In the genomic region with DNA sequence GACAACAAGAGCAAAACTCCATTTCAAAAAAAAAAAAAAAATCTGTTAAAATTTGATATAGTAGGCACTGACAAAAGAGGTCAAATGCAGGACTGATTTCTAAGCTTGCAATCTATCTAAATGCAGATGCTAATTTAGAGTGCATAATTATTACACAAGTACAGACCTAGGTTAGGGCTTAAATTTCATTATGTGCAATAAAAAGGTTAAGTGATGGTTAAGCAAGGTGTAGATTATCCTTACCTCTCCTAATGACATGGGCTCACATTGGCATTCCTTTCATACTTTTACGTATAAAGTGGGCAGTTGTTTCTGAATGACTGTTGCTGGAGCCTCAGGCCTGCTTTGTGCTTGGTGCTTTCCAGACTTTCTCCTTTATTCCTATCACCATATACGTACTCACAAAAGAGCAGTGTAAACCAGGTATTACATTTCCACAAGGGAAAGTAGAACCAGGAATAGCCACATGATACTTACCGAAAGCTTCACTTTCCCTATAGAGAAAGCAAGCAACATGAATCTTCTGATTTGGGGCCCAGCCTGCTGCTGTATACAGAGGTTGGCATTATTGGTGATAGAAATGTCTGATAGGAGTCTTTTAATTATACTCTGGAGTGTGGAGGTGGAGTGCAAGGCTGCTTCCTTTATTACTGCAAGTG, we compare ENCODE assay signal across 1 cellular context.
TF ChIP-seq lines count a peak whose summit lies in the region.

No MANE protein-coding gene starts in this region.

TF ChIP-seq in GM12878, 131 proteins besides CTCF, POLR2A, EP300 and RAD21:
- TF ChIP-seq, protein P1, sequence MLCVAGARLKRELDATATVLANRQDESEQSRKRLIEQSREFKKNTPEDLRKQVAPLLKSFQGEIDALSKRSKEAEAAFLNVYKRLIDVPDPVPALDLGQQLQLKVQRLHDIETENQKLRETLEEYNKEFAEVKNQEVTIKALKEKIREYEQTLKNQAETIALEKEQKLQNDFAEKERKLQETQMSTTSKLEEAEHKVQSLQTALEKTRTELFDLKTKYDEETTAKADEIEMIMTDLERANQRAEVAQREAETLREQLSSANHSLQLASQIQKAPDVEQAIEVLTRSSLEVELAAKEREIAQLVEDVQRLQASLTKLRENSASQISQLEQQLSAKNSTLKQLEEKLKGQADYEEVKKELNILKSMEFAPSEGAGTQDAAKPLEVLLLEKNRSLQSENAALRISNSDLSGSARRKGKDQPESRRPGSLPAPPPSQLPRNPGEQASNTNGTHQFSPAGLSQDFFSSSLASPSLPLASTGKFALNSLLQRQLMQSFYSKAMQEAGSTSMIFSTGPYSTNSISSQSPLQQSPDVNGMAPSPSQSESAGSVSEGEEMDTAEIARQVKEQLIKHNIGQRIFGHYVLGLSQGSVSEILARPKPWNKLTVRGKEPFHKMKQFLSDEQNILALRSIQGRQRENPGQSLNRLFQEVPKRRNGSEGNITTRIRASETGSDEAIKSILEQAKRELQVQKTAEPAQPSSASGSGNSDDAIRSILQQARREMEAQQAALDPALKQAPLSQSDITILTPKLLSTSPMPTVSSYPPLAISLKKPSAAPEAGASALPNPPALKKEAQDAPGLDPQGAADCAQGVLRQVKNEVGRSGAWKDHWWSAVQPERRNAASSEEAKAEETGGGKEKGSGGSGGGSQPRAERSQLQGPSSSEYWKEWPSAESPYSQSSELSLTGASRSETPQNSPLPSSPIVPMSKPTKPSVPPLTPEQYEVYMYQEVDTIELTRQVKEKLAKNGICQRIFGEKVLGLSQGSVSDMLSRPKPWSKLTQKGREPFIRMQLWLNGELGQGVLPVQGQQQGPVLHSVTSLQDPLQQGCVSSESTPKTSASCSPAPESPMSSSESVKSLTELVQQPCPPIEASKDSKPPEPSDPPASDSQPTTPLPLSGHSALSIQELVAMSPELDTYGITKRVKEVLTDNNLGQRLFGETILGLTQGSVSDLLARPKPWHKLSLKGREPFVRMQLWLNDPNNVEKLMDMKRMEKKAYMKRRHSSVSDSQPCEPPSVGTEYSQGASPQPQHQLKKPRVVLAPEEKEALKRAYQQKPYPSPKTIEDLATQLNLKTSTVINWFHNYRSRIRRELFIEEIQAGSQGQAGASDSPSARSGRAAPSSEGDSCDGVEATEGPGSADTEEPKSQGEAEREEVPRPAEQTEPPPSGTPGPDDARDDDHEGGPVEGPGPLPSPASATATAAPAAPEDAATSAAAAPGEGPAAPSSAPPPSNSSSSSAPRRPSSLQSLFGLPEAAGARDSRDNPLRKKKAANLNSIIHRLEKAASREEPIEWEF (IDR thresholded peaks at IDR 0.05; ENCODE audit: insufficient replicate concordance, low read depth, low read length) = no peak
- TF ChIP-seq FOXK2 (IDR thresholded peaks at IDR 0.05) = no peak
- TF ChIP-seq WRNIP1 (IDR thresholded peaks at IDR 0.05; ENCODE audit: borderline replicate concordance, low read depth, low read length) = no peak
- TF ChIP-seq, protein P2, sequence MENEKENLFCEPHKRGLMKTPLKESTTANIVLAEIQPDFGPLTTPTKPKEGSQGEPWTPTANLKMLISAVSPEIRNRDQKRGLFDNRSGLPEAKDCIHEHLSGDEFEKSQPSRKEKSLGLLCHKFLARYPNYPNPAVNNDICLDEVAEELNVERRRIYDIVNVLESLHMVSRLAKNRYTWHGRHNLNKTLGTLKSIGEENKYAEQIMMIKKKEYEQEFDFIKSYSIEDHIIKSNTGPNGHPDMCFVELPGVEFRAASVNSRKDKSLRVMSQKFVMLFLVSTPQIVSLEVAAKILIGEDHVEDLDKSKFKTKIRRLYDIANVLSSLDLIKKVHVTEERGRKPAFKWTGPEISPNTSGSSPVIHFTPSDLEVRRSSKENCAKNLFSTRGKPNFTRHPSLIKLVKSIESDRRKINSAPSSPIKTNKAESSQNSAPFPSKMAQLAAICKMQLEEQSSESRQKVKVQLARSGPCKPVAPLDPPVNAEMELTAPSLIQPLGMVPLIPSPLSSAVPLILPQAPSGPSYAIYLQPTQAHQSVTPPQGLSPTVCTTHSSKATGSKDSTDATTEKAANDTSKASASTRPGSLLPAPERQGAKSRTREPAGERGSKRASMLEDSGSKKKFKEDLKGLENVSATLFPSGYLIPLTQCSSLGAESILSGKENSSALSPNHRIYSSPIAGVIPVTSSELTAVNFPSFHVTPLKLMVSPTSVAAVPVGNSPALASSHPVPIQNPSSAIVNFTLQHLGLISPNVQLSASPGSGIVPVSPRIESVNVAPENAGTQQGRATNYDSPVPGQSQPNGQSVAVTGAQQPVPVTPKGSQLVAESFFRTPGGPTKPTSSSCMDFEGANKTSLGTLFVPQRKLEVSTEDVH (IDR thresholded peaks at IDR 0.05; ENCODE audit: low read depth, partially characterized antibody) = no peak
- TF ChIP-seq JUND (IDR thresholded peaks at IDR 0.05; ENCODE audit: low read depth, low read length) = no peak
- no peak for TF ChIP-seq CBX5 (IDR thresholded peaks at IDR 0.05; ENCODE audit: low read depth)
- TF ChIP-seq SREBF1 (IDR thresholded peaks at IDR 0.05; ENCODE audit: low read length) = no peak
- no peak for TF ChIP-seq STAT3 (IDR thresholded peaks at IDR 0.05; ENCODE audit: low read depth, low read length)
- TF ChIP-seq, protein P3, sequence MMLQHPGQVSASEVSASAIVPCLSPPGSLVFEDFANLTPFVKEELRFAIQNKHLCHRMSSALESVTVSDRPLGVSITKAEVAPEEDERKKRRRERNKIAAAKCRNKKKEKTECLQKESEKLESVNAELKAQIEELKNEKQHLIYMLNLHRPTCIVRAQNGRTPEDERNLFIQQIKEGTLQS (IDR thresholded peaks at IDR 0.05; ENCODE audit: borderline replicate concordance, extremely low read depth, low read depth, low read length) = no peak
- TF ChIP-seq BACH1 (IDR thresholded peaks at IDR 0.05; ENCODE audit: borderline replicate concordance) = no peak
- no peak for TF ChIP-seq SMAD1 (IDR thresholded peaks at IDR 0.05; ENCODE audit: low read depth, partially characterized antibody)
- no peak for TF ChIP-seq NBN (IDR thresholded peaks at IDR 0.05)
- TF ChIP-seq, protein P4, sequence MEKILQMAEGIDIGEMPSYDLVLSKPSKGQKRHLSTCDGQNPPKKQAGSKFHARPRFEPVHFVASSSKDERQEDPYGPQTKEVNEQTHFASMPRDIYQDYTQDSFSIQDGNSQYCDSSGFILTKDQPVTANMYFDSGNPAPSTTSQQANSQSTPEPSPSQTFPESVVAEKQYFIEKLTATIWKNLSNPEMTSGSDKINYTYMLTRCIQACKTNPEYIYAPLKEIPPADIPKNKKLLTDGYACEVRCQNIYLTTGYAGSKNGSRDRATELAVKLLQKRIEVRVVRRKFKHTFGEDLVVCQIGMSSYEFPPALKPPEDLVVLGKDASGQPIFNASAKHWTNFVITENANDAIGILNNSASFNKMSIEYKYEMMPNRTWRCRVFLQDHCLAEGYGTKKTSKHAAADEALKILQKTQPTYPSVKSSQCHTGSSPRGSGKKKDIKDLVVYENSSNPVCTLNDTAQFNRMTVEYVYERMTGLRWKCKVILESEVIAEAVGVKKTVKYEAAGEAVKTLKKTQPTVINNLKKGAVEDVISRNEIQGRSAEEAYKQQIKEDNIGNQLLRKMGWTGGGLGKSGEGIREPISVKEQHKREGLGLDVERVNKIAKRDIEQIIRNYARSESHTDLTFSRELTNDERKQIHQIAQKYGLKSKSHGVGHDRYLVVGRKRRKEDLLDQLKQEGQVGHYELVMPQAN (conservative IDR thresholded peaks at IDR 0.05) = no peak
- TF ChIP-seq, protein P5, sequence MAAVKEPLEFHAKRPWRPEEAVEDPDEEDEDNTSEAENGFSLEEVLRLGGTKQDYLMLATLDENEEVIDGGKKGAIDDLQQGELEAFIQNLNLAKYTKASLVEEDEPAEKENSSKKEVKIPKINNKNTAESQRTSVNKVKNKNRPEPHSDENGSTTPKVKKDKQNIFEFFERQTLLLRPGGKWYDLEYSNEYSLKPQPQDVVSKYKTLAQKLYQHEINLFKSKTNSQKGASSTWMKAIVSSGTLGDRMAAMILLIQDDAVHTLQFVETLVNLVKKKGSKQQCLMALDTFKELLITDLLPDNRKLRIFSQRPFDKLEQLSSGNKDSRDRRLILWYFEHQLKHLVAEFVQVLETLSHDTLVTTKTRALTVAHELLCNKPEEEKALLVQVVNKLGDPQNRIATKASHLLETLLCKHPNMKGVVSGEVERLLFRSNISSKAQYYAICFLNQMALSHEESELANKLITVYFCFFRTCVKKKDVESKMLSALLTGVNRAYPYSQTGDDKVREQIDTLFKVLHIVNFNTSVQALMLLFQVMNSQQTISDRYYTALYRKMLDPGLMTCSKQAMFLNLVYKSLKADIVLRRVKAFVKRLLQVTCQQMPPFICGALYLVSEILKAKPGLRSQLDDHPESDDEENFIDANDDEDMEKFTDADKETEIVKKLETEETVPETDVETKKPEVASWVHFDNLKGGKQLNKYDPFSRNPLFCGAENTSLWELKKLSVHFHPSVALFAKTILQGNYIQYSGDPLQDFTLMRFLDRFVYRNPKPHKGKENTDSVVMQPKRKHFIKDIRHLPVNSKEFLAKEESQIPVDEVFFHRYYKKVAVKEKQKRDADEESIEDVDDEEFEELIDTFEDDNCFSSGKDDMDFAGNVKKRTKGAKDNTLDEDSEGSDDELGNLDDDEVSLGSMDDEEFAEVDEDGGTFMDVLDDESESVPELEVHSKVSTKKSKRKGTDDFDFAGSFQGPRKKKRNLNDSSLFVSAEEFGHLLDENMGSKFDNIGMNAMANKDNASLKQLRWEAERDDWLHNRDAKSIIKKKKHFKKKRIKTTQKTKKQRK (IDR thresholded peaks at IDR 0.05; ENCODE audit: low read depth, low read length) = no peak
- no peak for TF ChIP-seq ATF7 (IDR thresholded peaks at IDR 0.05; ENCODE audit: low read depth)
